In the genomic region with DNA sequence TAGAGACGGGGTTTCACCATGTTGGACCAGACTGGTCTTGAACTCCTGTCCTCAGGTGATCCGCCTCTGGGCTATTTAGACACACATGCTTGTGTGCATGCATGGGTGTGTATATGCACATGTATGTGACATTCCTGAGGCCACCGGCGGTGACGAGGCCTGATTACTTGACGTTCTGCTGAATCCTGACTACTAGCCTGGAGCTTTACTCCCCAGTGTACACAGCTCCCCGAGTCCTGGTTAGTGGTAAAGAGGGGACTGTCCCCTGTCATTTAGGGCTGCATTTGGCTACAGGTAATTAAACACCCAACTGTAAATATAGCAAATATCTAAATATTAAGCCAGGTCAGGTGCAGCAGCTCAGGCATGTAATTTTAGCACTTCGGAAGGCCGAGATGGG, we compare ENCODE assay signal across 18 cellular contexts. TPM values are rescaled to one million over a fixed set of nuclear protein-coding genes. Genes with fewer than 3 reads are reported as not detected.
DNase-seq lines count a peak whose midpoint lies in the region; ATAC-seq, FAIRE-seq and TF ChIP-seq lines count a peak whose summit lies in the region.
"Had no signal": no experiment of that assay in that cellular context is flagged by ENCODE, and none has a peak within 500 bp of the region (broad histone marks: within the 10 kb centered on the region; RNA-seq: fewer than 3 reads in every experiment).

No MANE protein-coding gene starts in this region.

- H3K4ac ChIP-seq in mesendoderm (ENCODE audit: low read depth, low read length): no peak overlapping the region

- ATAC-seq in WTC11: no peak
- ATAC-seq in right cardiac atrium: no peak
- ATAC-seq in gastrocnemius medialis: peak; percentile 6 to 14
- no peak for ATAC-seq in stimulated activated naive CD8-positive, alpha-beta T cell treated with anti-CD3 and anti-CD28 coated beads, Interleukin-15, Interleukin-2, amounts not matched to agents 100 U/mL and 50 U/mL, for 24 hours
- ATAC-seq in CD4-positive, alpha-beta T cell (ENCODE audit: poor library complexity): no peak
- ATAC-seq: HCT116 had no signal

- no peaks in the 10 kb centered on the region for H3K9me3 ChIP-seq in right cardiac atrium (ENCODE audit: control insufficient read depth, low read length)
- H3K9me3 ChIP-seq in gastrocnemius medialis: no peaks in the 10 kb centered on the region
- H3K9me3 ChIP-seq in CD4-positive, alpha-beta T cell (ENCODE audit: control insufficient read depth, low read length): no peaks in the 10 kb centered on the region
- H3K9me3 ChIP-seq: Peyer's patch had no signal

- no peak overlapping the region for H2BK120ac ChIP-seq in mesendoderm (ENCODE audit: low read depth, low read length)

- POLR2A ChIA-PET in WTC11 (lab: Charles Lee): no interaction called here
- POLR2A ChIA-PET in CD4-positive, alpha-beta T cell (lab: Charles Lee): no interaction called here

- WGBS in right cardiac atrium: 69% methylated on average over 9 of the region's 9 CpGs
- WGBS in mesendoderm (ENCODE audit: extremely low coverage, insufficient coverage, low lambda C conversion rate): no CpG with 5 or more reads among the region's 9 CpGs

- H2BK5ac ChIP-seq in mesendoderm (ENCODE audit: low read length): no peak overlapping the region

- H3K27me3 ChIP-seq in right cardiac atrium (ENCODE audit: control insufficient read depth, insufficient read depth) (no peaks in the 10 kb centered on the region), gastrocnemius medialis (no peaks in the 10 kb centered on the region), mesendoderm (ENCODE audit: insufficient read depth, low read length, poor library complexity) (no peaks in the 10 kb centered on the region)
- H3K27me3 ChIP-seq in CD4-positive, alpha-beta T cell (ENCODE audit: control insufficient read depth, insufficient read depth, low read length): no peaks in the 10 kb centered on the region
- H3K27me3 ChIP-seq: Peyer's patch had no signal

- peaks cover 33% of the 10 kb centered on the region for H3K79me2 ChIP-seq in mesendoderm (ENCODE audit: control insufficient read depth, insufficient read depth, low read length)

- no peak overlapping the region for H4K8ac ChIP-seq in mesendoderm (ENCODE audit: low read depth, low read length)

- in situ Hi-C loops in gastrocnemius medialis (cut with MboI; ENCODE audit: low sequenced_read_pairs in 4 of 4): no loop called here

- no peak overlapping the region for H2AK5ac ChIP-seq in mesendoderm (ENCODE audit: low read length)

- no peak overlapping the region for H2BK15ac ChIP-seq in mesendoderm (replicated peaks; ENCODE audit: low read depth)

- intact Hi-C loops in right cardiac atrium (cut with DNase I) (no loop called here), gastrocnemius medialis (cut with DNase I; ENCODE audit: low total_unique reads) (loop anchor here (10.0 kb wide), 1 partner anchor 293 kb away; the partner anchor contains the start of gene EIF4H)
- intact Hi-C loops in CD4-positive, alpha-beta T cell (cut with DNase I, micrococcal nuclease): no loop called here

- no peak overlapping the region for H3K56ac ChIP-seq in mesendoderm (ENCODE audit: low read length)

- peaks cover 24% of the 10 kb centered on the region for H3K79me1 ChIP-seq in mesendoderm (ENCODE audit: low read length)

- peaks cover 2% of the 10 kb centered on the region for H3K4me1 Mint-ChIP-seq in WTC11
- H3K4me1 Mint-ChIP-seq in CD4-positive, alpha-beta T cell (ENCODE audit: low read depth): peaks cover 6% of the 10 kb centered on the region

- no peak overlapping the region for H3K4me2 ChIP-seq in mesendoderm (ENCODE audit: low read length)

- H3K4me3 ChIP-seq in right cardiac atrium (ENCODE audit: low read length) (no peak overlapping the region), gastrocnemius medialis (no peak overlapping the region), mesendoderm (ENCODE audit: low read length) (no peak overlapping the region)
- H3K4me3 ChIP-seq: GM23248, Peyer's patch had no signal

- peak overlapping the region; percentile 20 for H3K27ac ChIP-seq in right cardiac atrium (ENCODE audit: low read length)
- peak overlapping the region; percentile 93 to 100 (median 100) for H3K27ac ChIP-seq in gastrocnemius medialis
- no peak overlapping the region for H3K27ac ChIP-seq in mesendoderm (ENCODE audit: low read depth, low read length)
- H3K27ac ChIP-seq in CD4-positive, alpha-beta T cell (ENCODE audit: low read depth, low read length): no peak overlapping the region
- H3K27ac ChIP-seq: GM23248 had no signal

- H4K5ac ChIP-seq in mesendoderm (ENCODE audit: low read length): no peak overlapping the region

- H3K4me1 ChIP-seq in right cardiac atrium (ENCODE audit: control insufficient read depth, insufficient read depth, low read length) (no peaks in the 10 kb centered on the region), gastrocnemius medialis (peaks cover 42 to 58% of the 10 kb centered on the region in 2 donors), mesendoderm (ENCODE audit: control insufficient read depth, low read depth, low read length) (no peaks in the 10 kb centered on the region)

- no peak overlapping the region for H3K18ac ChIP-seq in mesendoderm (ENCODE audit: low read length)

- no peaks in the 10 kb centered on the region for H3K36me3 ChIP-seq in gastrocnemius medialis
- no peaks in the 10 kb centered on the region for H3K36me3 ChIP-seq in mesendoderm (ENCODE audit: control insufficient read depth, insufficient read depth, low read length)
- H3K36me3 ChIP-seq: Peyer's patch had no signal

- no peak overlapping the region for H3K9ac ChIP-seq in mesendoderm (ENCODE audit: low read length)
- H3K9ac ChIP-seq: GM23248 had no signal

- no peak for TF ChIP-seq POLR2A in GM12891 (IDR thresholded peaks at IDR 0.05; ENCODE audit: low read depth, low read length)
- TF ChIP-seq POLR2A in gastrocnemius medialis (IDR thresholded peaks at IDR 0.05): no peak

- H3K36me3 Mint-ChIP-seq in WTC11: no peaks in the 10 kb centered on the region; the same call in 1 of the 2 replicates
- no peaks in the 10 kb centered on the region for H3K36me3 Mint-ChIP-seq in CD4-positive, alpha-beta T cell (ENCODE audit: low read depth)

- DNase-seq in GM12891 (ENCODE audit: insufficient read length, low spot score) (no peak), WTC11 (ENCODE audit: low spot score) (no peak), right cardiac atrium (peak in 1 of 3 donors; percentile 9), gastrocnemius medialis (peak; percentile 33 to 58), mesendoderm (no peak), DMS114 treated with DMSO at 0.1 percent for 48 hours (lab: John Stamatoyannopoulos, UW; ENCODE audit: unreplicated experiment) (no peak)
- no peak for DNase-seq in stimulated activated naive CD8-positive, alpha-beta T cell treated with anti-CD3 and anti-CD28 coated beads, Interleukin-15, Interleukin-2, amounts not matched to agents 100 U/mL and 50 U/mL, for 24 hours
- no peak for DNase-seq in CD4-positive, alpha-beta T cell
- DNase-seq: AML-193, GM23248, Karpas-422, NCI-H1930, NCI-H2171 treated with DMSO at 0.1 percent for 48 hours, NCI-H510A, NCI-H82, Peyer's patch, SIG-M5 had no signal

- no peaks in the 10 kb centered on the region for H3K9me3 Mint-ChIP-seq in WTC11
- no peaks in the 10 kb centered on the region for H3K9me3 Mint-ChIP-seq in CD4-positive, alpha-beta T cell

- no peaks in the 10 kb centered on the region for H3K27me3 Mint-ChIP-seq in WTC11 (ENCODE audit: low read depth)
- no peaks in the 10 kb centered on the region for H3K27me3 Mint-ChIP-seq in CD4-positive, alpha-beta T cell

- no peak overlapping the region for H3K23ac ChIP-seq in mesendoderm (ENCODE audit: low read length)

- no peak for TF ChIP-seq CTCF in WTC11 (IDR thresholded peaks at IDR 0.05)
- TF ChIP-seq CTCF in gastrocnemius medialis (IDR thresholded peaks at IDR 0.05 in 4 of 5, conservative IDR thresholded peaks at IDR 0.05 in 1 of 5): no peak
- TF ChIP-seq CTCF in CD4-positive, alpha-beta T cell (IDR thresholded peaks at IDR 0.05): no peak

- 0 out of 2 replicates have a peak overlapping the region, but pooled peaks have one; percentile 25 for H3K27ac Mint-ChIP-seq in WTC11
- no peak overlapping the region for H3K27ac Mint-ChIP-seq in CD4-positive, alpha-beta T cell

- peak; percentile 23 for FAIRE-seq in GM12891 (lab: Jason Lieb, UNC)

- no peak overlapping the region for H3K4me3 Mint-ChIP-seq in WTC11
- no peak overlapping the region for H3K4me3 Mint-ChIP-seq in CD4-positive, alpha-beta T cell

- CTCF ChIA-PET in WTC11 (lab: Charles Lee): interaction anchor here (0.5 to 0.7 kb wide), 3 partner anchors 9 to 117 kb away, joined by 3 read pairs; no protein-coding TSS in a partner anchor
- CTCF ChIA-PET in CD4-positive, alpha-beta T cell (lab: Charles Lee): no interaction called here

TF ChIP-seq in GM12891, 5 proteins besides CTCF, POLR2A, EP300 and RAD21:
- TF ChIP-seq POU2F2 (IDR thresholded peaks at IDR 0.05; ENCODE audit: low read depth, low read length) (no peak), PAX5 (IDR thresholded peaks at IDR 0.05; ENCODE audit: insufficient read depth, low read length, severe bottlenecking) (no peak), SPI1 (IDR thresholded peaks at IDR 0.05; ENCODE audit: low read depth, low read length) (no peak), POLR2AphosphoS5 (IDR thresholded peaks at IDR 0.05; ENCODE audit: low read depth, low read length) (no peak), TAF1 (IDR thresholded peaks at IDR 0.05; ENCODE audit: low read depth, low read length) (no peak)

TF ChIP-seq in WTC11, 78 proteins besides CTCF, POLR2A, EP300 and RAD21:
- no peak for TF ChIP-seq FOXJ3 (CRISPR knock-in tag; IDR thresholded peaks at IDR 0.05; ENCODE audit: borderline replicate concordance)

RNA-seq across cellular contexts. Expression of gene GTF2IRD1, which starts 14.2 kb away (rescaled TPM):
- 4.8 TPM for polyA plus RNA-seq in GM12891 (2012; ENCODE audit: low read depth, missing spikeins)
- total RNA-seq in WTC11 (2021) (41.6 to 43.5 TPM (median 42.9 TPM) in 3 replicates), right cardiac atrium (10 to 100 TPM; 18.9 to 29.9 (median 21.4) TPM), gastrocnemius medialis (100 to 1,000 TPM in 1 of 4 donors, 10 to 100 TPM in 3; 42.9 to 109 (median 77.0) TPM)
- 10.6 TPM for polyA plus RNA-seq in right cardiac atrium
- polyA plus RNA-seq in mesendoderm (2013, experiment 1 of 2): 29.8 TPM
- polyA plus RNA-seq in mesendoderm (2013, experiment 2 of 2): 29.0 TPM
- total RNA-seq in CD4-positive, alpha-beta T cell: 1 to 10 TPM in 1 of 2 experiments, under 1 TPM in 1; 0.74 to 1.2 TPM

Comparison
In these comparisons a context has a peak if more than half of its experiments do, and no peak if none do; other contexts are left out.
1. DNase-seq: peak in gastrocnemius medialis (2 of 2); none in GM12891 (single experiment), WTC11 (single experiment), mesendoderm (single experiment), stimulated activated naive CD8-positive, alpha-beta T cell treated with anti-CD3 and anti-CD28 coated beads, Interleukin-15, Interleukin-2, amounts not matched to agents 100 U/mL and 50 U/mL, for 24 hours (single experiment), CD4-positive, alpha-beta T cell (0 of 10) and DMS114 treated with DMSO at 0.1 percent for 48 hours (single experiment).
2. ATAC-seq: peak in gastrocnemius medialis (2 of 2); none in WTC11 (single experiment), right cardiac atrium (0 of 2), stimulated activated naive CD8-positive, alpha-beta T cell treated with anti-CD3 and anti-CD28 coated beads, Interleukin-15, Interleukin-2, amounts not matched to agents 100 U/mL and 50 U/mL, for 24 hours (single experiment) and CD4-positive, alpha-beta T cell (single experiment).
3. H3K27ac ChIP-seq: peak in right cardiac atrium (single experiment) and gastrocnemius medialis (4 of 4); none in mesendoderm (single experiment) and CD4-positive, alpha-beta T cell (single experiment).
4. RNA of gene GTF2IRD1, which starts 14.2 kb away (total RNA-seq): 42.9 to 109 TPM in gastrocnemius medialis, 41.6 to 43.5 TPM in WTC11 and 18.9 to 29.9 TPM in right cardiac atrium; 0.74 to 1.2 TPM in CD4-positive, alpha-beta T cell; every median in the first group is over 4 times any median in the second.